Comparison of ENCODE assay signal across 1 cellular context in the genomic region with DNA sequence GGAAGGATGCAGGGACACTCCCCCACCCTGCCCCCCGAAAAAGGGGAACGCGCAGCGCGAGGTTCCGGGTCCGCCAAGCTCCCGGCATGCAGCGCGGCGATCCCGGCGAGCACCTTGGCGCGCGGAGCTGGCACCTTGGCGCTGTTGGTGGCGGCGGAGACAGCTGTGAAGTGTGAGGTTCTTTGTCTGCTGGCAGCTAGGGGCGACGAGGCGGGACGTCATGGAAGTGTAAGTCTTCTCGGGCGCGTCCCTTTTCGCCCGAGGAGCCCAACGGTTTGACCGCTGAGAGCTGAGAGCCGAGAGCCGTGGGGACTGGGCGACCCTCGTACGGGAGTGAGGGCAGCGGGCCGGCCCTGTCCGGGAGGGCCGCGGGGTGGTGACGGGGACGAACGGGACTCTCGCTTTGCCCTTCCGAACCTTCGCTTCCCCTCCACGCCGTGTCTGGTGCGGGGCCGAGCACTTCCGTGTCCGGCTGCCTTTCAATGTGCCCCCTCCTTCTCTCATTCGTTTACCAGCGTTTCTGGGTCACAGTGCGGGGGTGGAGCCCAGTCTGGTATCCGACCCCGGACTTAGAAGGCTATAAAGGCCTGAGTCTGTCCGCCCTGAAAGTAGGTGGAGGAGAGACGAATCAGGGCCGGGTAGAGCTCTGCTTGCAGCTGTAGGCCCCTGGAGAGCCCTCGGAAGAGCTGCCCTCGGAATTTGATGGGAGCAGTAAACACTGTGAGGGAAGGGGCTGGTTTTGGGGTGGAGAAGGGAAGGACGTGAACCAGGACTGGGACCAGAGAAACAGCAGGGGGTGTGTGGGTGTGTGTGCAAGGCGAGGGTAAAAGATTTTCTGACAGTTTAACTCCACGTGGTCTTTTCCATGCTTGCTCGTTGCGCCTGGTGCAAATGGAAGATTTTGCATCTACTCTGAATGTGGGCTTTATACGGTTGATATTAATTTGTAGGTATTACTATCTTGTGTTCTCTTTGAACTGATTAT.
TF ChIP-seq lines count a peak whose summit lies in the region.

A gene (plus strand): TSS at position 105 of the 985 bp plus-strand sequence. CDS start 116 bp downstream, at position 221.

TF ChIP-seq in K562, 482 proteins besides CTCF, POLR2A, EP300 and RAD21 (continued from another document and continues in another):
- TF ChIP-seq, protein P1, sequence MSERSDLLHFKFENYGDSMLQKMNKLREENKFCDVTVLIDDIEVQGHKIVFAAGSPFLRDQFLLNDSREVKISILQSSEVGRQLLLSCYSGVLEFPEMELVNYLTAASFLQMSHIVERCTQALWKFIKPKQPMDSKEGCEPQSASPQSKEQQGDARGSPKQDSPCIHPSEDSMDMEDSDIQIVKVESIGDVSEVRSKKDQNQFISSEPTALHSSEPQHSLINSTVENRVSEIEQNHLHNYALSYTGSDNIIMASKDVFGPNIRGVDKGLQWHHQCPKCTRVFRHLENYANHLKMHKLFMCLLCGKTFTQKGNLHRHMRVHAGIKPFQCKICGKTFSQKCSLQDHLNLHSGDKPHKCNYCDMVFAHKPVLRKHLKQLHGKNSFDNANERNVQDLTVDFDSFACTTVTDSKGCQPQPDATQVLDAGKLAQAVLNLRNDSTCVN (CRISPR knock-in tag; IDR thresholded peaks at IDR 0.05), result 0 out of 2 replicates have a peak, but pooled peaks have one; percentile 32
- TF ChIP-seq NR1H2 (CRISPR knock-in tag; IDR thresholded peaks at IDR 0.05), result peak; percentile 53; the same call in 1 of the 2 replicates
- peak; percentile 37 for TF ChIP-seq JUND (IDR thresholded peaks at IDR 0.05; ENCODE audit: borderline replicate concordance, low read depth, low read length)
- TF ChIP-seq JUND (tag; IDR thresholded peaks at IDR 0.05; ENCODE audit: borderline replicate concordance, low read depth, low read length), result peak; percentile 31; the same call in 2 of the 3 replicates
- peak; percentile 81 for TF ChIP-seq ZBTB7A (IDR thresholded peaks at IDR 0.05; ENCODE audit: borderline replicate concordance, control insufficient read depth, low read depth, low read length)
- peak; percentile 96 for TF ChIP-seq EGR1 (conservative IDR thresholded peaks at IDR 0.05)
- TF ChIP-seq, protein P2, sequence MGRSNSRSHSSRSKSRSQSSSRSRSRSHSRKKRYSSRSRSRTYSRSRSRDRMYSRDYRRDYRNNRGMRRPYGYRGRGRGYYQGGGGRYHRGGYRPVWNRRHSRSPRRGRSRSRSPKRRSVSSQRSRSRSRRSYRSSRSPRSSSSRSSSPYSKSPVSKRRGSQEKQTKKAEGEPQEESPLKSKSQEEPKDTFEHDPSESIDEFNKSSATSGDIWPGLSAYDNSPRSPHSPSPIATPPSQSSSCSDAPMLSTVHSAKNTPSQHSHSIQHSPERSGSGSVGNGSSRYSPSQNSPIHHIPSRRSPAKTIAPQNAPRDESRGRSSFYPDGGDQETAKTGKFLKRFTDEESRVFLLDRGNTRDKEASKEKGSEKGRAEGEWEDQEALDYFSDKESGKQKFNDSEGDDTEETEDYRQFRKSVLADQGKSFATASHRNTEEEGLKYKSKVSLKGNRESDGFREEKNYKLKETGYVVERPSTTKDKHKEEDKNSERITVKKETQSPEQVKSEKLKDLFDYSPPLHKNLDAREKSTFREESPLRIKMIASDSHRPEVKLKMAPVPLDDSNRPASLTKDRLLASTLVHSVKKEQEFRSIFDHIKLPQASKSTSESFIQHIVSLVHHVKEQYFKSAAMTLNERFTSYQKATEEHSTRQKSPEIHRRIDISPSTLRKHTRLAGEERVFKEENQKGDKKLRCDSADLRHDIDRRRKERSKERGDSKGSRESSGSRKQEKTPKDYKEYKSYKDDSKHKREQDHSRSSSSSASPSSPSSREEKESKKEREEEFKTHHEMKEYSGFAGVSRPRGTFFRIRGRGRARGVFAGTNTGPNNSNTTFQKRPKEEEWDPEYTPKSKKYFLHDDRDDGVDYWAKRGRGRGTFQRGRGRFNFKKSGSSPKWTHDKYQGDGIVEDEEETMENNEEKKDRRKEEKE (IDR thresholded peaks at IDR 0.05; ENCODE audit: borderline replicate concordance in 1 of 2, control insufficient read depth in 1 of 2, low read depth in 2 of 2, low read length in 1 of 2), result 0 out of 4 replicates have a peak, but pooled peaks of 1 of the 2 experiments have one; percentile 41
- no peak for TF ChIP-seq SAFB (IDR thresholded peaks at IDR 0.05; ENCODE audit: borderline replicate concordance, low read depth, low read length)
- TF ChIP-seq ZNF217 (CRISPR knock-in tag; IDR thresholded peaks at IDR 0.05), result no peak
- TF ChIP-seq SMAD3 (CRISPR knock-in tag; conservative IDR thresholded peaks at IDR 0.05), result no peak
- peak; percentile 51; the same call in 1 of the 2 replicates for TF ChIP-seq SP1 (CRISPR knock-in tag; IDR thresholded peaks at IDR 0.05)
- peak; percentile 62 for TF ChIP-seq TBP (optimal IDR thresholded peaks at IDR 0.05; ENCODE audit: low read depth, low read length)
- peak; percentile 86 for TF ChIP-seq ZNF143 (CRISPR knock-in tag; IDR thresholded peaks at IDR 0.05)
- no peak for TF ChIP-seq YBX1 (IDR thresholded peaks at IDR 0.05)
- no peak for TF ChIP-seq MTA1 (IDR thresholded peaks at IDR 0.05; ENCODE audit: borderline replicate concordance)
- TF ChIP-seq DDX20 (tag; IDR thresholded peaks at IDR 0.05; ENCODE audit: low read depth), result no peak
- no peak for TF ChIP-seq MEF2A (IDR thresholded peaks at IDR 0.05; ENCODE audit: control insufficient read depth, low read depth, low read length)
- no peak for TF ChIP-seq MCM3 (IDR thresholded peaks at IDR 0.05)
- TF ChIP-seq NR3C1 (CRISPR knock-in tag; IDR thresholded peaks at IDR 0.05), result 0 out of 2 replicates have a peak, but pooled peaks have one; percentile 24
- no peak for TF ChIP-seq POLR3G (IDR thresholded peaks at IDR 0.05; ENCODE audit: extremely low read depth, insufficient read length, insufficient replicate concordance)
- TF ChIP-seq ZNF583 (CRISPR knock-in tag; IDR thresholded peaks at IDR 0.05), result 0 out of 2 replicates have a peak, but pooled peaks have one; percentile 53
- TF ChIP-seq RFX5 (IDR thresholded peaks at IDR 0.05; ENCODE audit: low read depth, low read length), result no peak
- TF ChIP-seq, protein P3, sequence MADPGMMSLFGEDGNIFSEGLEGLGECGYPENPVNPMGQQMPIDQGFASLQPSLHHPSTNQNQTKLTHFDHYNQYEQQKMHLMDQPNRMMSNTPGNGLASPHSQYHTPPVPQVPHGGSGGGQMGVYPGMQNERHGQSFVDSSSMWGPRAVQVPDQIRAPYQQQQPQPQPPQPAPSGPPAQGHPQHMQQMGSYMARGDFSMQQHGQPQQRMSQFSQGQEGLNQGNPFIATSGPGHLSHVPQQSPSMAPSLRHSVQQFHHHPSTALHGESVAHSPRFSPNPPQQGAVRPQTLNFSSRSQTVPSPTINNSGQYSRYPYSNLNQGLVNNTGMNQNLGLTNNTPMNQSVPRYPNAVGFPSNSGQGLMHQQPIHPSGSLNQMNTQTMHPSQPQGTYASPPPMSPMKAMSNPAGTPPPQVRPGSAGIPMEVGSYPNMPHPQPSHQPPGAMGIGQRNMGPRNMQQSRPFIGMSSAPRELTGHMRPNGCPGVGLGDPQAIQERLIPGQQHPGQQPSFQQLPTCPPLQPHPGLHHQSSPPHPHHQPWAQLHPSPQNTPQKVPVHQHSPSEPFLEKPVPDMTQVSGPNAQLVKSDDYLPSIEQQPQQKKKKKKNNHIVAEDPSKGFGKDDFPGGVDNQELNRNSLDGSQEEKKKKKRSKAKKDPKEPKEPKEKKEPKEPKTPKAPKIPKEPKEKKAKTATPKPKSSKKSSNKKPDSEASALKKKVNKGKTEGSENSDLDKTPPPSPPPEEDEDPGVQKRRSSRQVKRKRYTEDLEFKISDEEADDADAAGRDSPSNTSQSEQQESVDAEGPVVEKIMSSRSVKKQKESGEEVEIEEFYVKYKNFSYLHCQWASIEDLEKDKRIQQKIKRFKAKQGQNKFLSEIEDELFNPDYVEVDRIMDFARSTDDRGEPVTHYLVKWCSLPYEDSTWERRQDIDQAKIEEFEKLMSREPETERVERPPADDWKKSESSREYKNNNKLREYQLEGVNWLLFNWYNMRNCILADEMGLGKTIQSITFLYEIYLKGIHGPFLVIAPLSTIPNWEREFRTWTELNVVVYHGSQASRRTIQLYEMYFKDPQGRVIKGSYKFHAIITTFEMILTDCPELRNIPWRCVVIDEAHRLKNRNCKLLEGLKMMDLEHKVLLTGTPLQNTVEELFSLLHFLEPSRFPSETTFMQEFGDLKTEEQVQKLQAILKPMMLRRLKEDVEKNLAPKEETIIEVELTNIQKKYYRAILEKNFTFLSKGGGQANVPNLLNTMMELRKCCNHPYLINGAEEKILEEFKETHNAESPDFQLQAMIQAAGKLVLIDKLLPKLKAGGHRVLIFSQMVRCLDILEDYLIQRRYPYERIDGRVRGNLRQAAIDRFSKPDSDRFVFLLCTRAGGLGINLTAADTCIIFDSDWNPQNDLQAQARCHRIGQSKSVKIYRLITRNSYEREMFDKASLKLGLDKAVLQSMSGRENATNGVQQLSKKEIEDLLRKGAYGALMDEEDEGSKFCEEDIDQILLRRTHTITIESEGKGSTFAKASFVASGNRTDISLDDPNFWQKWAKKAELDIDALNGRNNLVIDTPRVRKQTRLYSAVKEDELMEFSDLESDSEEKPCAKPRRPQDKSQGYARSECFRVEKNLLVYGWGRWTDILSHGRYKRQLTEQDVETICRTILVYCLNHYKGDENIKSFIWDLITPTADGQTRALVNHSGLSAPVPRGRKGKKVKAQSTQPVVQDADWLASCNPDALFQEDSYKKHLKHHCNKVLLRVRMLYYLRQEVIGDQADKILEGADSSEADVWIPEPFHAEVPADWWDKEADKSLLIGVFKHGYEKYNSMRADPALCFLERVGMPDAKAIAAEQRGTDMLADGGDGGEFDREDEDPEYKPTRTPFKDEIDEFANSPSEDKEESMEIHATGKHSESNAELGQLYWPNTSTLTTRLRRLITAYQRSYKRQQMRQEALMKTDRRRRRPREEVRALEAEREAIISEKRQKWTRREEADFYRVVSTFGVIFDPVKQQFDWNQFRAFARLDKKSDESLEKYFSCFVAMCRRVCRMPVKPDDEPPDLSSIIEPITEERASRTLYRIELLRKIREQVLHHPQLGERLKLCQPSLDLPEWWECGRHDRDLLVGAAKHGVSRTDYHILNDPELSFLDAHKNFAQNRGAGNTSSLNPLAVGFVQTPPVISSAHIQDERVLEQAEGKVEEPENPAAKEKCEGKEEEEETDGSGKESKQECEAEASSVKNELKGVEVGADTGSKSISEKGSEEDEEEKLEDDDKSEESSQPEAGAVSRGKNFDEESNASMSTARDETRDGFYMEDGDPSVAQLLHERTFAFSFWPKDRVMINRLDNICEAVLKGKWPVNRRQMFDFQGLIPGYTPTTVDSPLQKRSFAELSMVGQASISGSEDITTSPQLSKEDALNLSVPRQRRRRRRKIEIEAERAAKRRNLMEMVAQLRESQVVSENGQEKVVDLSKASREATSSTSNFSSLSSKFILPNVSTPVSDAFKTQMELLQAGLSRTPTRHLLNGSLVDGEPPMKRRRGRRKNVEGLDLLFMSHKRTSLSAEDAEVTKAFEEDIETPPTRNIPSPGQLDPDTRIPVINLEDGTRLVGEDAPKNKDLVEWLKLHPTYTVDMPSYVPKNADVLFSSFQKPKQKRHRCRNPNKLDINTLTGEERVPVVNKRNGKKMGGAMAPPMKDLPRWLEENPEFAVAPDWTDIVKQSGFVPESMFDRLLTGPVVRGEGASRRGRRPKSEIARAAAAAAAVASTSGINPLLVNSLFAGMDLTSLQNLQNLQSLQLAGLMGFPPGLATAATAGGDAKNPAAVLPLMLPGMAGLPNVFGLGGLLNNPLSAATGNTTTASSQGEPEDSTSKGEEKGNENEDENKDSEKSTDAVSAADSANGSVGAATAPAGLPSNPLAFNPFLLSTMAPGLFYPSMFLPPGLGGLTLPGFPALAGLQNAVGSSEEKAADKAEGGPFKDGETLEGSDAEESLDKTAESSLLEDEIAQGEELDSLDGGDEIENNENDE (IDR thresholded peaks at IDR 0.05; ENCODE audit: low read depth, low read length), result no peak
- TF ChIP-seq, protein P4, sequence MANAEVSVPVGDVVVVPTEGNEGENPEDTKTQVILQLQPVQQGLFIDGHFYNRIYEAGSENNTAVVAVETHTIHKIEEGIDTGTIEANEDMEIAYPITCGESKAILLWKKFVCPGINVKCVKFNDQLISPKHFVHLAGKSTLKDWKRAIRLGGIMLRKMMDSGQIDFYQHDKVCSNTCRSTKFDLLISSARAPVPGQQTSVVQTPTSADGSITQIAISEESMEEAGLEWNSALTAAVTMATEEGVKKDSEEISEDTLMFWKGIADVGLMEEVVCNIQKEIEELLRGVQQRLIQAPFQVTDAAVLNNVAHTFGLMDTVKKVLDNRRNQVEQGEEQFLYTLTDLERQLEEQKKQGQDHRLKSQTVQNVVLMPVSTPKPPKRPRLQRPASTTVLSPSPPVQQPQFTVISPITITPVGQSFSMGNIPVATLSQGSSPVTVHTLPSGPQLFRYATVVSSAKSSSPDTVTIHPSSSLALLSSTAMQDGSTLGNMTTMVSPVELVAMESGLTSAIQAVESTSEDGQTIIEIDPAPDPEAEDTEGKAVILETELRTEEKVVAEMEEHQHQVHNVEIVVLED (CRISPR knock-in tag; IDR thresholded peaks at IDR 0.05), result peak; percentile 34; the same call in 1 of the 2 replicates
- no peak for TF ChIP-seq EWSR1 (IDR thresholded peaks at IDR 0.05; ENCODE audit: borderline replicate concordance, low read depth, partially characterized antibody)
- TF ChIP-seq NCOR1 (IDR thresholded peaks at IDR 0.05), result peak; percentile 14; the same call in 1 of the 2 replicates
- no peak for TF ChIP-seq CBFB (CRISPR knock-in tag; IDR thresholded peaks at IDR 0.05)
- TF ChIP-seq ZNF384 (IDR thresholded peaks at IDR 0.05; ENCODE audit: low read depth, low read length), result no peak; the same call in 1 of the 2 replicates
- no peak for TF ChIP-seq ZNF124 (CRISPR knock-in tag; IDR thresholded peaks at IDR 0.05)
- TF ChIP-seq CCAR2 (IDR thresholded peaks at IDR 0.05; ENCODE audit: low read depth, low read length), result no peak
- TF ChIP-seq GABPA (tag; conservative IDR thresholded peaks at IDR 0.05; ENCODE audit: low read depth), result peak; percentile 83
- TF ChIP-seq ATF7 (IDR thresholded peaks at IDR 0.05), result peak; percentile 25; the same call in 1 of the 2 replicates
- TF ChIP-seq RBM22 (IDR thresholded peaks at IDR 0.05; ENCODE audit: low read depth, low read length, poor library complexity, severe bottlenecking), result peak; percentile 85
- TF ChIP-seq, protein P5, sequence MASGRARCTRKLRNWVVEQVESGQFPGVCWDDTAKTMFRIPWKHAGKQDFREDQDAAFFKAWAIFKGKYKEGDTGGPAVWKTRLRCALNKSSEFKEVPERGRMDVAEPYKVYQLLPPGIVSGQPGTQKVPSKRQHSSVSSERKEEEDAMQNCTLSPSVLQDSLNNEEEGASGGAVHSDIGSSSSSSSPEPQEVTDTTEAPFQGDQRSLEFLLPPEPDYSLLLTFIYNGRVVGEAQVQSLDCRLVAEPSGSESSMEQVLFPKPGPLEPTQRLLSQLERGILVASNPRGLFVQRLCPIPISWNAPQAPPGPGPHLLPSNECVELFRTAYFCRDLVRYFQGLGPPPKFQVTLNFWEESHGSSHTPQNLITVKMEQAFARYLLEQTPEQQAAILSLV (tag; IDR thresholded peaks at IDR 0.05), result no peak
- TF ChIP-seq, protein P6, sequence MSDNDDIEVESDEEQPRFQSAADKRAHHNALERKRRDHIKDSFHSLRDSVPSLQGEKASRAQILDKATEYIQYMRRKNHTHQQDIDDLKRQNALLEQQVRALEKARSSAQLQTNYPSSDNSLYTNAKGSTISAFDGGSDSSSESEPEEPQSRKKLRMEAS (CRISPR knock-in tag; IDR thresholded peaks at IDR 0.05), result peak; percentile 88
